In genomic region chr18:8816805-8817204, GRCh38 we compare ENCODE assay signal across 14 cellular contexts.
DNase-seq lines count a peak whose midpoint lies in the region; ATAC-seq and TF ChIP-seq lines count a peak whose summit lies in the region.
"Had no signal": no experiment of that assay in that cellular context is flagged by ENCODE, and none has a peak within 500 bp of the region (broad histone marks: within the 10 kb centered on the region; RNA-seq: fewer than 3 reads in every experiment).

No MANE protein-coding gene starts in this region.

- H3K4me2 ChIP-seq in OCI-LY3 (ENCODE audit: low read length) (no peak overlapping the region; the same call in 1 of the 2 replicates), fibroblast of lung (ENCODE audit: extremely low read depth, insufficient read depth, low read length) (no peak overlapping the region)

- no peak overlapping the region for H3K4me3 ChIP-seq in AG04450 (ENCODE audit: low read depth, low read length)
- H3K4me3 ChIP-seq in OCI-LY3 (ENCODE audit: low read length), result no peak overlapping the region
- no peak overlapping the region for H3K4me3 ChIP-seq in fibroblast of lung (replicated peaks in 1 of 4; ENCODE audit: control extremely low read depth in 1 of 4, insufficient read depth in 1 of 4, low read depth in 3 of 4, low read length in 4 of 4)
- H3K4me3 ChIP-seq: gastroesophageal sphincter, pancreas had no signal

- ATAC-seq in HG03280 (IDR thresholded peaks at IDR 0.05; ENCODE audit: unreplicated experiment) (no peak), HG03469 (IDR thresholded peaks at IDR 0.05; ENCODE audit: unreplicated experiment) (no peak), HG03342 (IDR thresholded peaks at IDR 0.05; ENCODE audit: unreplicated experiment) (no peak)
- ATAC-seq: gastroesophageal sphincter, pancreas had no signal

- peaks cover 36% of the 10 kb centered on the region for H3K36me3 ChIP-seq in OCI-LY3 (replicated peaks; ENCODE audit: low read depth, low read length)
- H3K36me3 ChIP-seq in fibroblast of lung (ENCODE audit: control insufficient read depth, insufficient read depth, low read length), result peaks cover 4% of the 10 kb centered on the region

- no peak overlapping the region for H2AFZ ChIP-seq in OCI-LY3 (ENCODE audit: low read depth, low read length)
- H2AFZ ChIP-seq in fibroblast of lung (ENCODE audit: low read length), result no peak overlapping the region

- H3K9me3 ChIP-seq in AG04450 (ENCODE audit: control insufficient read depth, insufficient read depth, low read length), result no peaks in the 10 kb centered on the region
- H3K9me3 ChIP-seq in OCI-LY3 (ENCODE audit: insufficient read depth, low read length), result no peaks in the 10 kb centered on the region
- no peaks in the 10 kb centered on the region for H3K9me3 ChIP-seq in fibroblast of lung (ENCODE audit: control insufficient read depth, insufficient read depth, low read depth, low read length)
- H3K9me3 ChIP-seq: gastroesophageal sphincter, pancreas had no signal

- POLR2A ChIA-PET in AG04450 (lab: Yijun Ruan, JAX), result interaction anchor here (1.4 kb wide), 1 partner anchor 16 kb away, joined by 6 read pairs; no protein-coding TSS in a partner anchor

- H3K79me2 ChIP-seq in OCI-LY3 (ENCODE audit: low read length) (no peaks in the 10 kb centered on the region), fibroblast of lung (ENCODE audit: control insufficient read depth, insufficient read depth, low read length) (no peaks in the 10 kb centered on the region)

- H3K27me3 ChIP-seq in AG04450 (ENCODE audit: control insufficient read depth, insufficient read depth, low read length) (no peaks in the 10 kb centered on the region), OCI-LY3 (ENCODE audit: low read depth, low read length) (no peaks in the 10 kb centered on the region), fibroblast of lung (ENCODE audit: control insufficient read depth, insufficient read depth, low read length) (no peaks in the 10 kb centered on the region)
- H3K27me3 ChIP-seq: gastroesophageal sphincter, pancreas had no signal

- peak overlapping the region; percentile 33 for H3K27ac ChIP-seq in AG04450 (ENCODE audit: low read depth, low read length)
- peak overlapping the region; percentile 56 for H3K27ac ChIP-seq in OCI-LY3 (ENCODE audit: low read length)
- no peak overlapping the region for H3K27ac ChIP-seq in fibroblast of lung (ENCODE audit: insufficient read depth, low read length)
- H3K27ac ChIP-seq: gastroesophageal sphincter, pancreas had no signal

- H3K4me1 ChIP-seq in OCI-LY3 (ENCODE audit: low read length) (peaks cover 34% of the 10 kb centered on the region), fibroblast of lung (ENCODE audit: control insufficient read depth, extremely low read depth, insufficient read depth, low read length) (peaks cover 10% of the 10 kb centered on the region)
- H3K4me1 ChIP-seq: gastroesophageal sphincter, pancreas had no signal

- no peak for DNase-seq in AG04450 (ENCODE audit: low read depth, low spot score)
- peak; percentile 74 to 94 for DNase-seq in fibroblast of lung (ENCODE audit: low read depth in 2 of 2)
- peak; percentile 83 for DNase-seq in iris pigment epithelial cell (ENCODE audit: low read depth)
- no peak for DNase-seq in GM10266 (ENCODE audit: extremely low spot score)
- DNase-seq: 8988T; activated CD4-positive, alpha-beta memory T cell treated with anti-CD3 and anti-CD28 coated beads for 36 hours; NCI-H446; pancreas; stimulated activated CD4-positive, alpha-beta T cell treated with anti-CD3 and anti-CD28 coated beads, Interleukin-15, amount 100 ng/mL, for 24 hours had no signal

- CTCF ChIA-PET in AG04450 (lab: Charles Lee), result interaction anchor here (0.6 kb wide), 1 partner anchor 167 kb away, joined by 4 read pairs; no protein-coding TSS in a partner anchor

- TF ChIP-seq CTCF in AG04450 (IDR thresholded peaks at IDR 0.05; ENCODE audit: low read depth, low read length) (no peak), OCI-LY3 (IDR thresholded peaks at IDR 0.05; ENCODE audit: low read depth, low read length) (no peak), fibroblast of lung (conservative IDR thresholded peaks at IDR 0.05 in 1 of 2, IDR thresholded peaks at IDR 0.05 in 1 of 2; ENCODE audit: low read depth in 1 of 2, low read length in 2 of 2) (no peak), GM10266 (IDR thresholded peaks at IDR 0.05; ENCODE audit: control insufficient read depth, insufficient read depth, low read depth, missing control alignments) (no peak)

- H4K20me1 ChIP-seq in OCI-LY3 (ENCODE audit: insufficient read depth, low read length), result no peaks in the 10 kb centered on the region
- H4K20me1 ChIP-seq in fibroblast of lung (ENCODE audit: control insufficient read depth, extremely low read depth, insufficient read depth, low read length), result no peaks in the 10 kb centered on the region

- no peak overlapping the region for H3K9ac ChIP-seq in OCI-LY3 (ENCODE audit: low read length)
- H3K9ac ChIP-seq in fibroblast of lung (ENCODE audit: insufficient read depth, low read length), result no peak overlapping the region

Comparison
In these comparisons a context has a peak if more than half of its experiments do, and no peak if none do; other contexts are left out.
1. DNase-seq: peak in fibroblast of lung (2 of 2) and iris pigment epithelial cell (single experiment); none in AG04450 (single experiment) and GM10266 (single experiment).